In the genomic region with DNA sequence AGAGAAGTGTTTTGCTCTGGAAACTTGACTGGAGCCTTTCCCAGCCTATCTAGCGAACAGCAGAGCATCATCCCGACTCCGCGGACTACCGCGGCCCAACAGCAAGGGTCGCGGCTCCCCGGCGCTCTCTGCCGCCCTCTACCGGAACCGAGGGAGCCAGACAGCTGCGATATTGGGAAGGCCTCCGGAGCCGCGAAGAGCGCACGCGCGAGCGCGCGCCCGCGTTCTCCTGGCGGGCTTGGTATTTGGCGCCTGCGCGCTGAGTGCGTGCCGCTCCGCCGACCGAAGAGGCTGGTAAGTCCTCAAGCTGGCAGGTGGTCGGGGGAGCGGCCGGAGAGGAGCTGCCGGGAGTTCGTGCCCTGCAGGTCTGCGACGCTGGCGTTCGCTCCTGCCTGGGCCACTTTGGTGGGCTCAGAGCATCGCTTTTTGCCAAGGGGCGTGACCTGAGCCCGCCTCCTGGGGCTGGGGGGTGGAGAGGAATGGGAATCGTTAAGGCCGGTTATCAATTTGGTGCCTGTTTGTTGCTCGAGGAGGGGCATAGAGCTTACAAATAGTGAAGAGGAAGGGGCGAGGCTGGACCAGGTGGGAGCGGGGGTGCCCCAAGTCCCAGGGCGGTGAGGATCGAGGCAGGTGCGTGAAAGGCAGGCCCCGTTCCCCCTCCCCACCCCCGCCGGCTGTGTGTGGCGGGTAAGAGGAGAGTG, we compare ENCODE assay signal across 1 cellular context.
TF ChIP-seq lines count a peak whose summit lies in the region.

Gene TMEM106C (plus strand): TSS at position 257 of the 701 bp plus-strand sequence. CDS start 641 bp downstream, outside the sequence.

TF ChIP-seq in HepG2, 621 proteins besides CTCF, POLR2A, EP300 and RAD21 (continued from another document and continues in another):
- TF ChIP-seq, protein P1, sequence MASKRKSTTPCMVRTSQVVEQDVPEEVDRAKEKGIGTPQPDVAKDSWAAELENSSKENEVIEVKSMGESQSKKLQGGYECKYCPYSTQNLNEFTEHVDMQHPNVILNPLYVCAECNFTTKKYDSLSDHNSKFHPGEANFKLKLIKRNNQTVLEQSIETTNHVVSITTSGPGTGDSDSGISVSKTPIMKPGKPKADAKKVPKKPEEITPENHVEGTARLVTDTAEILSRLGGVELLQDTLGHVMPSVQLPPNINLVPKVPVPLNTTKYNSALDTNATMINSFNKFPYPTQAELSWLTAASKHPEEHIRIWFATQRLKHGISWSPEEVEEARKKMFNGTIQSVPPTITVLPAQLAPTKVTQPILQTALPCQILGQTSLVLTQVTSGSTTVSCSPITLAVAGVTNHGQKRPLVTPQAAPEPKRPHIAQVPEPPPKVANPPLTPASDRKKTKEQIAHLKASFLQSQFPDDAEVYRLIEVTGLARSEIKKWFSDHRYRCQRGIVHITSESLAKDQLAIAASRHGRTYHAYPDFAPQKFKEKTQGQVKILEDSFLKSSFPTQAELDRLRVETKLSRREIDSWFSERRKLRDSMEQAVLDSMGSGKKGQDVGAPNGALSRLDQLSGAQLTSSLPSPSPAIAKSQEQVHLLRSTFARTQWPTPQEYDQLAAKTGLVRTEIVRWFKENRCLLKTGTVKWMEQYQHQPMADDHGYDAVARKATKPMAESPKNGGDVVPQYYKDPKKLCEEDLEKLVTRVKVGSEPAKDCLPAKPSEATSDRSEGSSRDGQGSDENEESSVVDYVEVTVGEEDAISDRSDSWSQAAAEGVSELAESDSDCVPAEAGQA (IDR thresholded peaks at IDR 0.05; ENCODE audit: low read depth) = no peak
- TF ChIP-seq, protein P1 (CRISPR knock-in tag; IDR thresholded peaks at IDR 0.05; ENCODE audit: borderline replicate concordance) = 0 out of 2 replicates have a peak, but pooled peaks have one; percentile 57
- peak; percentile 45; the same call in 1 of the 2 replicates for TF ChIP-seq IKZF5 (CRISPR knock-in tag; IDR thresholded peaks at IDR 0.05)
- TF ChIP-seq BORCS8-MEF2B (CRISPR knock-in tag; IDR thresholded peaks at IDR 0.05) = peak; percentile 75; the same call in 1 of the 2 replicates
- TF ChIP-seq, protein P2, sequence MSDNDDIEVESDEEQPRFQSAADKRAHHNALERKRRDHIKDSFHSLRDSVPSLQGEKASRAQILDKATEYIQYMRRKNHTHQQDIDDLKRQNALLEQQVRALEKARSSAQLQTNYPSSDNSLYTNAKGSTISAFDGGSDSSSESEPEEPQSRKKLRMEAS (IDR thresholded peaks at IDR 0.05) = peak; percentile 88
- TF ChIP-seq ZNF496 (CRISPR knock-in tag; IDR thresholded peaks at IDR 0.05; ENCODE audit: insufficient replicate concordance) = no peak
- TF ChIP-seq NAIF1 (CRISPR knock-in tag; IDR thresholded peaks at IDR 0.05; ENCODE audit: borderline replicate concordance) = no peak
- TF ChIP-seq SOX5 (CRISPR knock-in tag; IDR thresholded peaks at IDR 0.05; ENCODE audit: borderline replicate concordance) = peak; percentile 41; the same call in 1 of the 2 replicates
- TF ChIP-seq ZSCAN12 (CRISPR knock-in tag; IDR thresholded peaks at IDR 0.05) = peak; percentile 88; the same call in 1 of the 2 replicates
- TF ChIP-seq ZNF556 (CRISPR knock-in tag; IDR thresholded peaks at IDR 0.05; ENCODE audit: borderline replicate concordance) = peak; percentile 48; the same call in 1 of the 2 replicates
- TF ChIP-seq, protein P3, sequence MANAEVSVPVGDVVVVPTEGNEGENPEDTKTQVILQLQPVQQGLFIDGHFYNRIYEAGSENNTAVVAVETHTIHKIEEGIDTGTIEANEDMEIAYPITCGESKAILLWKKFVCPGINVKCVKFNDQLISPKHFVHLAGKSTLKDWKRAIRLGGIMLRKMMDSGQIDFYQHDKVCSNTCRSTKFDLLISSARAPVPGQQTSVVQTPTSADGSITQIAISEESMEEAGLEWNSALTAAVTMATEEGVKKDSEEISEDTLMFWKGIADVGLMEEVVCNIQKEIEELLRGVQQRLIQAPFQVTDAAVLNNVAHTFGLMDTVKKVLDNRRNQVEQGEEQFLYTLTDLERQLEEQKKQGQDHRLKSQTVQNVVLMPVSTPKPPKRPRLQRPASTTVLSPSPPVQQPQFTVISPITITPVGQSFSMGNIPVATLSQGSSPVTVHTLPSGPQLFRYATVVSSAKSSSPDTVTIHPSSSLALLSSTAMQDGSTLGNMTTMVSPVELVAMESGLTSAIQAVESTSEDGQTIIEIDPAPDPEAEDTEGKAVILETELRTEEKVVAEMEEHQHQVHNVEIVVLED (CRISPR knock-in tag; IDR thresholded peaks at IDR 0.05; ENCODE audit: borderline replicate concordance) = peak; percentile 62; the same call in 1 of the 2 replicates
- TF ChIP-seq ZFP36L2 (CRISPR knock-in tag; IDR thresholded peaks at IDR 0.05) = no peak
- TF ChIP-seq KAT2B (IDR thresholded peaks at IDR 0.05; ENCODE audit: borderline replicate concordance, low read depth, low read length) = no peak
- TF ChIP-seq FUBP1 (CRISPR knock-in tag; IDR thresholded peaks at IDR 0.05; ENCODE audit: borderline replicate concordance) = no peak
- no peak for TF ChIP-seq ARNT (IDR thresholded peaks at IDR 0.05)
- TF ChIP-seq ZNF737 (CRISPR knock-in tag; IDR thresholded peaks at IDR 0.05; ENCODE audit: borderline replicate concordance) = no peak
- TF ChIP-seq ZNF350 (CRISPR knock-in tag; IDR thresholded peaks at IDR 0.05; ENCODE audit: borderline replicate concordance, low read depth) = peak; percentile 48
- peak; percentile 52; the same call in 1 of the 2 replicates for TF ChIP-seq ZNF225 (CRISPR knock-in tag; IDR thresholded peaks at IDR 0.05)
- TF ChIP-seq TCF12 (IDR thresholded peaks at IDR 0.05) = no peak
- TF ChIP-seq TCF12 (CRISPR knock-in tag; IDR thresholded peaks at IDR 0.05) = no peak; the same call in 1 of the 2 replicates
- TF ChIP-seq WIZ (CRISPR knock-in tag; IDR thresholded peaks at IDR 0.05) = no peak
- TF ChIP-seq ZNF484 (CRISPR knock-in tag; IDR thresholded peaks at IDR 0.05; ENCODE audit: borderline replicate concordance, low read depth) = no peak
- TF ChIP-seq, protein P4, sequence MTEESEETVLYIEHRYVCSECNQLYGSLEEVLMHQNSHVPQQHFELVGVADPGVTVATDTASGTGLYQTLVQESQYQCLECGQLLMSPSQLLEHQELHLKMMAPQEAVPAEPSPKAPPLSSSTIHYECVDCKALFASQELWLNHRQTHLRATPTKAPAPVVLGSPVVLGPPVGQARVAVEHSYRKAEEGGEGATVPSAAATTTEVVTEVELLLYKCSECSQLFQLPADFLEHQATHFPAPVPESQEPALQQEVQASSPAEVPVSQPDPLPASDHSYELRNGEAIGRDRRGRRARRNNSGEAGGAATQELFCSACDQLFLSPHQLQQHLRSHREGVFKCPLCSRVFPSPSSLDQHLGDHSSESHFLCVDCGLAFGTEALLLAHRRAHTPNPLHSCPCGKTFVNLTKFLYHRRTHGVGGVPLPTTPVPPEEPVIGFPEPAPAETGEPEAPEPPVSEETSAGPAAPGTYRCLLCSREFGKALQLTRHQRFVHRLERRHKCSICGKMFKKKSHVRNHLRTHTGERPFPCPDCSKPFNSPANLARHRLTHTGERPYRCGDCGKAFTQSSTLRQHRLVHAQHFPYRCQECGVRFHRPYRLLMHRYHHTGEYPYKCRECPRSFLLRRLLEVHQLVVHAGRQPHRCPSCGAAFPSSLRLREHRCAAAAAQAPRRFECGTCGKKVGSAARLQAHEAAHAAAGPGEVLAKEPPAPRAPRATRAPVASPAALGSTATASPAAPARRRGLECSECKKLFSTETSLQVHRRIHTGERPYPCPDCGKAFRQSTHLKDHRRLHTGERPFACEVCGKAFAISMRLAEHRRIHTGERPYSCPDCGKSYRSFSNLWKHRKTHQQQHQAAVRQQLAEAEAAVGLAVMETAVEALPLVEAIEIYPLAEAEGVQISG (CRISPR knock-in tag; IDR thresholded peaks at IDR 0.05) = peak; percentile 68
- no peak for TF ChIP-seq HOXA9 (CRISPR knock-in tag; IDR thresholded peaks at IDR 0.05; ENCODE audit: borderline replicate concordance)
- TF ChIP-seq ZNF720 (CRISPR knock-in tag; IDR thresholded peaks at IDR 0.05) = no peak
- peak; percentile 79; the same call in 1 of the 2 replicates for TF ChIP-seq ZNF747 (CRISPR knock-in tag; IDR thresholded peaks at IDR 0.05; ENCODE audit: borderline replicate concordance)
- peak; percentile 78 for TF ChIP-seq SRY (CRISPR knock-in tag; IDR thresholded peaks at IDR 0.05)
- no peak for TF ChIP-seq ZNF24 (IDR thresholded peaks at IDR 0.05)
- TF ChIP-seq, protein P5, sequence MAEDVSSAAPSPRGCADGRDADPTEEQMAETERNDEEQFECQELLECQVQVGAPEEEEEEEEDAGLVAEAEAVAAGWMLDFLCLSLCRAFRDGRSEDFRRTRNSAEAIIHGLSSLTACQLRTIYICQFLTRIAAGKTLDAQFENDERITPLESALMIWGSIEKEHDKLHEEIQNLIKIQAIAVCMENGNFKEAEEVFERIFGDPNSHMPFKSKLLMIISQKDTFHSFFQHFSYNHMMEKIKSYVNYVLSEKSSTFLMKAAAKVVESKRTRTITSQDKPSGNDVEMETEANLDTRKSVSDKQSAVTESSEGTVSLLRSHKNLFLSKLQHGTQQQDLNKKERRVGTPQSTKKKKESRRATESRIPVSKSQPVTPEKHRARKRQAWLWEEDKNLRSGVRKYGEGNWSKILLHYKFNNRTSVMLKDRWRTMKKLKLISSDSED (CRISPR knock-in tag; IDR thresholded peaks at IDR 0.05) = 0 out of 2 replicates have a peak, but pooled peaks have one; percentile 39
- TF ChIP-seq RFX5 (IDR thresholded peaks at IDR 0.05; ENCODE audit: low read depth, low read length) = no peak
- TF ChIP-seq ZNF740 (CRISPR knock-in tag; IDR thresholded peaks at IDR 0.05) = no peak
- no peak for TF ChIP-seq ZNF460 (CRISPR knock-in tag; IDR thresholded peaks at IDR 0.05; ENCODE audit: borderline replicate concordance)
- TF ChIP-seq SNAI1 (CRISPR knock-in tag; IDR thresholded peaks at IDR 0.05; ENCODE audit: borderline replicate concordance) = 0 out of 2 replicates have a peak, but pooled peaks have one; percentile 41
- peak; percentile 46; the same call in 1 of the 2 replicates for TF ChIP-seq HOMEZ (CRISPR knock-in tag; IDR thresholded peaks at IDR 0.05; ENCODE audit: low read depth)
